ENCODE assay signal across 13 cellular contexts in the genomic region with DNA sequence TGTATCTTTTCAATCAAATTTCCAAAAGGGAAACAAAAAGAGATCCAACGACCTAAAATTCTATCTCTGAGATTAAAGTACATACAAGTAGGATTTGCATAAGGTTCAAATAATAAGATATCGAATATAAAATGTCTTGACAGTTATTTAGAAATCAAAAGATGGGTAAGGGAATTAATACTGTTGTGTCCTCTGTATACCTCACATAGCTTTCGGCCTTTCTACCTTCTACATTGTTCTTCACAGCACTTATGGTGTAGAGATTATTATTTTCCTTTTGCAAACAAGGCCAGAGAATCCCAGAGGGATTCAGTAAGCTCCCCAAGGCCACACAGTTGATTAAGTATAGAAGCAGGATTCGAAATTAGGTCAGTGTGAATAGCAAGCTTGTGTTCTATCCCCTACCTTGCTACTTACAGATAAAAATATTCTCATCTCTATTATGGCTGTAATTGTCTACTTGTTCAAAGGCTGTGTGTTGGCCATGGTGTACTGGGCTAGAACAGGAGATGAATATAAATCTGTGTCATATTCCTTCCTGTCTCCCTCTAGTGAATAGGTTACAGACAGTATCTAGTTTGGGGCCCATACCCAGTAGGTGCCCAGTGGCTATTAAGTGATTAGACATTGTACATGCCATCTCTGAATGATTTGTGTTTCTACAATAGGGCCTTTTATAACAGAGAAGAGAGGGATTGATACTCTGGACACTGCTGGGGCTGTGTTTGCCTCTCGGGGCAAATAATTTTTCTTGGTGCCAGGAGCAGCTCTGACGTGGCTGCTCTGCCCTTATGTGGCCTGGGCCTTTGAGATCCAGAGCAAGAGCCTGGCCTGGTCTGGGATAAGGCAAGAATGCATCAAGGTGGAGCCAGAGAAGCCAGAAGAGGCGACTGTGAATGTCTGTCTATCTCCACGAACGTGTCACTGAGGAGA.
DNase-seq lines count a peak whose midpoint lies in the region; ATAC-seq, FAIRE-seq and TF ChIP-seq lines count a peak whose summit lies in the region.
"Had no signal": no experiment of that assay in that cellular context is flagged by ENCODE, and none has a peak within 500 bp of the region (broad histone marks: within the 10 kb centered on the region; RNA-seq: fewer than 3 reads in every experiment).

No MANE protein-coding gene starts in this region.

- DNase-seq in HT1080 (ENCODE audit: low read depth) (peak; percentile 43), MCF 10A (ENCODE audit: unreplicated experiment) (peak; percentile 1), keratinocyte (ENCODE audit: low read depth, low spot score) (no peak), NCI-H1694 treated with DMSO at 0.1 percent for 48 hours (lab: John Stamatoyannopoulos, UW) (no peak), SIG-M5 (lab: John Stamatoyannopoulos, UW) (no peak)
- DNase-seq: activated CD4-positive, alpha-beta memory T cell treated with anti-CD3 and anti-CD28 coated beads for 36 hours; CD8-positive, alpha-beta T cell; NCI-H1092 treated with DMSO at 0.1 percent for 48 hours; spleen had no signal

- dilution Hi-C loops in keratinocyte (cut with MboI; ENCODE audit: extremely low pct_ligation_motif_present, low sequenced_read_pairs) = no loop called here

- H3K79me2 ChIP-seq in keratinocyte (ENCODE audit: control insufficient read depth, insufficient read depth, low read length) = no peaks in the 10 kb centered on the region

- no peak for ATAC-seq in HG02759 (IDR thresholded peaks at IDR 0.05; ENCODE audit: unreplicated experiment)
- no peak for ATAC-seq in GM19455 (IDR thresholded peaks at IDR 0.05; ENCODE audit: unreplicated experiment)
- ATAC-seq: CD8-positive, alpha-beta T cell had no signal

- peak overlapping the region; percentile 92 for H3K27ac ChIP-seq in keratinocyte (ENCODE audit: control insufficient read depth, insufficient read depth, low read length)
- peak overlapping the region in 13 of 21 experiments; percentile 9 to 88 (median 72) for H3K27ac ChIP-seq in skin epidermis

- H3K27ac Mint-ChIP-seq in MCF 10A (ENCODE audit: low read depth, unreplicated experiment) = peak overlapping the region; percentile 99
- H3K27ac Mint-ChIP-seq: activated CD4-positive, alpha-beta memory T cell treated with anti-CD3 and anti-CD28 coated beads for 36 hours; activated naive CD4-positive, alpha-beta T cell treated with anti-CD3 and anti-CD28 coated beads, Interleukin-2, amount 50 U/mL, for 24 hours; CD8-positive, alpha-beta T cell had no signal

- H4K20me1 ChIP-seq in keratinocyte (ENCODE audit: control insufficient read depth, extremely low read depth, insufficient read depth, low read length) = no peaks in the 10 kb centered on the region

- peak overlapping the region in 1 of 3 experiments; percentile 21 for H3K4me3 ChIP-seq in keratinocyte (ENCODE audit: control insufficient read depth in 2 of 3, extremely low read depth in 1 of 3, insufficient read depth in 2 of 3, low read depth in 1 of 3, low read length in 3 of 3)
- H3K4me3 ChIP-seq in skin epidermis = no peak overlapping the region
- H3K4me3 ChIP-seq: spleen had no signal

- H3K4me2 ChIP-seq in keratinocyte (ENCODE audit: control insufficient read depth, extremely low read depth, insufficient read depth, low read depth, low read length) = peak overlapping the region; percentile 55

- CTCF ChIA-PET in MCF 10A (lab: Yijun Ruan, JAX) = no interaction called here

- no peaks in the 10 kb centered on the region for H3K9me1 ChIP-seq in keratinocyte (ENCODE audit: control insufficient read depth, extremely low read depth, insufficient read depth, low read length)

- no peaks in the 10 kb centered on the region for H3K27me3 Mint-ChIP-seq in MCF 10A (ENCODE audit: insufficient read depth, unreplicated experiment)
- H3K27me3 Mint-ChIP-seq: activated CD4-positive, alpha-beta memory T cell treated with anti-CD3 and anti-CD28 coated beads for 36 hours; activated naive CD4-positive, alpha-beta T cell treated with anti-CD3 and anti-CD28 coated beads, Interleukin-2, amount 50 U/mL, for 24 hours had no signal

- no peaks in the 10 kb centered on the region for H3K9me3 Mint-ChIP-seq in MCF 10A (ENCODE audit: unreplicated experiment)
- H3K9me3 Mint-ChIP-seq: activated CD4-positive, alpha-beta memory T cell treated with anti-CD3 and anti-CD28 coated beads for 36 hours; CD8-positive, alpha-beta T cell had no signal

- intact Hi-C loops in MCF 10A (cut with micrococcal nuclease) = loop anchor here (2.0 to 5.0 kb wide), 4 partner anchors 50 to 401 kb away; no protein-coding TSS in a partner anchor

- peaks cover 27% of the 10 kb centered on the region for H3K4me1 Mint-ChIP-seq in MCF 10A (ENCODE audit: insufficient read depth, unreplicated experiment)
- H3K4me1 Mint-ChIP-seq: activated naive CD4-positive, alpha-beta T cell treated with anti-CD3 and anti-CD28 coated beads, Interleukin-2, amount 50 U/mL, for 24 hours had no signal

- peak overlapping the region; percentile 49 for H3K9ac ChIP-seq in keratinocyte (ENCODE audit: control insufficient read depth, extremely low read depth, insufficient read depth, low read length)

- peaks cover 5% of the 10 kb centered on the region for H3K36me3 Mint-ChIP-seq in MCF 10A (ENCODE audit: insufficient read depth, unreplicated experiment)
- H3K36me3 Mint-ChIP-seq: activated CD4-positive, alpha-beta memory T cell treated with anti-CD3 and anti-CD28 coated beads for 36 hours; activated naive CD4-positive, alpha-beta T cell treated with anti-CD3 and anti-CD28 coated beads, Interleukin-2, amount 50 U/mL, for 24 hours; CD8-positive, alpha-beta T cell had no signal

- peak overlapping the region; percentile 83 for H2AFZ ChIP-seq in keratinocyte (ENCODE audit: control insufficient read depth, low read length)

- no peak for TF ChIP-seq CTCF in MCF 10A (IDR thresholded peaks at IDR 0.05; ENCODE audit: unreplicated experiment)
- no peak for TF ChIP-seq CTCF in keratinocyte (optimal IDR thresholded peaks at IDR 0.05 in 1 of 3, IDR thresholded peaks at IDR 0.05 in 1 of 3, conservative IDR thresholded peaks at IDR 0.05 in 1 of 3; ENCODE audit: extremely low read depth in 1 of 3, insufficient read depth in 2 of 3, low read length in 3 of 3)

- no peaks in the 10 kb centered on the region for H3K27me3 ChIP-seq in keratinocyte (ENCODE audit: control insufficient read depth, extremely low read depth, insufficient read depth, low read length)
- H3K27me3 ChIP-seq: spleen had no signal

- H3K4me3 Mint-ChIP-seq in MCF 10A (ENCODE audit: unreplicated experiment) = no peak overlapping the region
- H3K4me3 Mint-ChIP-seq: activated CD4-positive, alpha-beta memory T cell treated with anti-CD3 and anti-CD28 coated beads for 36 hours; activated naive CD4-positive, alpha-beta T cell treated with anti-CD3 and anti-CD28 coated beads, Interleukin-2, amount 50 U/mL, for 24 hours; CD8-positive, alpha-beta T cell had no signal

- peak; percentile 32 for FAIRE-seq in keratinocyte (lab: Jason Lieb, UNC)

- H3K4me1 ChIP-seq in keratinocyte (ENCODE audit: control insufficient read depth, extremely low read depth, insufficient read depth, low read length) = peaks cover 29% of the 10 kb centered on the region
- H3K4me1 ChIP-seq: spleen had no signal

- no peaks in the 10 kb centered on the region for H3K36me3 ChIP-seq in keratinocyte (ENCODE audit: control insufficient read depth in 2 of 2, extremely low read depth in 1 of 2, insufficient read depth in 2 of 2, low read length in 2 of 2)
- H3K36me3 ChIP-seq: spleen had no signal

- TSS peak; percentile 94 for BruUV-seq in MCF 10A (replicated peaks; lab: Mats Ljungman, UMichigan)

- POLR2A ChIA-PET in MCF 10A (lab: Yijun Ruan, JAX) = interaction anchor here (0.6 to 1.2 kb wide), 6 partner anchors 118 to 405 kb away, joined by 3 to 4 read pairs (median 3); partner anchors contain the start of gene SPRY2

- no peaks in the 10 kb centered on the region for H3K9me3 ChIP-seq in keratinocyte (ENCODE audit: control insufficient read depth, low read depth, low read length)
- H3K9me3 ChIP-seq: spleen had no signal

Comparison
In these comparisons a context has a peak if more than half of its experiments do, and no peak if none do; other contexts are left out.
1. DNase-seq: peak in HT1080 (single experiment) and MCF 10A (single experiment); none in keratinocyte (single experiment), NCI-H1694 treated with DMSO at 0.1 percent for 48 hours (single experiment) and SIG-M5 (single experiment).